ENCODE assay signal across 17 cellular contexts in the genomic region with DNA sequence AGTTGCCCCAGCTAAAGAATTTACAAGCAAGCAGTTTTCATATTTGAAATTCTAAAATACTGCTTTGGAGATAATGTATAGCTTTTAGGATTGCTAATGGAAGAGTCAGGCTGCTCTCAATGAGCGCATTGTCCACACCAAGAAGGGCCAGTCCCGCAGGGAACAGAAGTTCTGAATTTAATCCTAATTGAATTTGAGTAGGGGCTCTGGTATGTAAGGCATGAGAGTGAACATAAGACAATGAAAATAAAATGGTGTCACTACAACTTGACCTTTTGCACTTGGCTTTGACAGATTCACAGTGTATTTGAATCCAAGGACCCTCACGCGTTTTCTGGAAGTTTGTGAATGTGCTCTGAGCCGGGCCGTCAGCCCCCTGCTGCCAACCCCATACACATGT. TPM values are rescaled to one million over a fixed set of nuclear protein-coding genes. Genes with fewer than 3 reads are reported as not detected.
DNase-seq lines count a peak whose midpoint lies in the region; ATAC-seq and TF ChIP-seq lines count a peak whose summit lies in the region.
"Had no signal": no experiment of that assay in that cellular context is flagged by ENCODE, and none has a peak within 500 bp of the region (broad histone marks: within the 10 kb centered on the region; RNA-seq: fewer than 3 reads in every experiment).

No MANE protein-coding gene starts in this region.

- no peak for DNase-seq in left ventricle myocardium inferior
- DNase-seq in Right ventricle myocardium superior, result no peak
- no peak for DNase-seq in esophagus muscularis mucosa (ENCODE audit: extremely low spot score)
- no peak for DNase-seq in osteocyte (ENCODE audit: extremely low spot score, unreplicated experiment)
- DNase-seq in aorta, result peak in 1 of 2 donors; percentile 12
- DNase-seq in T-helper 2 cell, result no peak
- no peak for DNase-seq in stimulated activated CD4-positive, alpha-beta T cell treated with anti-CD3 and anti-CD28 coated beads, Interleukin-4, amount 100 ng/mL, for 4 hours
- DNase-seq in HK-2 (ENCODE audit: unreplicated experiment), result no peak
- DNase-seq: activated CD4-positive, alpha-beta memory T cell treated with anti-CD3 and anti-CD28 coated beads for 36 hours; activated T-cell treated with anti-CD3 and anti-CD28 coated beads, Interleukin-2, amount 50 U/mL, for 4 hours; CD8-positive, alpha-beta memory T cell; central memory CD4-positive, alpha-beta T cell; NCI-H2029; NCI-H510A had no signal

- no peaks in the 10 kb centered on the region for H3K36me3 ChIP-seq in left ventricle myocardium inferior
- no peaks in the 10 kb centered on the region for H3K36me3 ChIP-seq in esophagus muscularis mucosa
- no peaks in the 10 kb centered on the region for H3K36me3 ChIP-seq in aorta (ENCODE audit: control insufficient read depth in 1 of 2, insufficient read depth in 2 of 2, low read length in 1 of 2)
- H3K36me3 ChIP-seq: prostate gland had no signal

- H3K27me3 Mint-ChIP-seq in osteocyte (ENCODE audit: unreplicated experiment), result no peaks in the 10 kb centered on the region
- H3K27me3 Mint-ChIP-seq: activated CD4-positive, alpha-beta memory T cell treated with anti-CD3 and anti-CD28 coated beads for 36 hours; activated naive CD8-positive, alpha-beta T cell had no signal

- peak overlapping the region; percentile 5 for H3K4me3 Mint-ChIP-seq in osteocyte (ENCODE audit: unreplicated experiment)
- H3K4me3 Mint-ChIP-seq: activated CD4-positive, alpha-beta memory T cell treated with anti-CD3 and anti-CD28 coated beads for 36 hours; activated naive CD8-positive, alpha-beta T cell; activated T-cell treated with anti-CD3 and anti-CD28 coated beads, Interleukin-2, amount 50 U/mL, for 4 hours; CD8-positive, alpha-beta memory T cell had no signal

- TF ChIP-seq CTCF in left ventricle myocardium inferior (IDR thresholded peaks at IDR 0.05; ENCODE audit: borderline replicate concordance) (no peak), esophagus muscularis mucosa (IDR thresholded peaks at IDR 0.05) (no peak), osteocyte (IDR thresholded peaks at IDR 0.05) (no peak)

- no peak for TF ChIP-seq POLR2A in esophagus muscularis mucosa (IDR thresholded peaks at IDR 0.05; ENCODE audit: low read depth)

- peaks cover 58% of the 10 kb centered on the region for H3K4me1 Mint-ChIP-seq in osteocyte (ENCODE audit: unreplicated experiment)

- intact Hi-C loops in left ventricle myocardium inferior (cut with micrococcal nuclease), result no loop called here
- intact Hi-C loops in Right ventricle myocardium superior (cut with DNase I), result no loop called here
- intact Hi-C loops in esophagus muscularis mucosa (cut with DNase I), result no loop called here
- intact Hi-C loops in aorta (cut with DNase I), result no loop called here

- 83% methylated on average over 4 of the region's 6 CpGs for WGBS in esophagus muscularis mucosa
- WGBS in aorta, 2 donors, result 90 to 92% methylated on average over 6 of the region's 6 CpGs

- H3K36me3 Mint-ChIP-seq in osteocyte (ENCODE audit: unreplicated experiment), result no peaks in the 10 kb centered on the region
- H3K36me3 Mint-ChIP-seq: activated CD4-positive, alpha-beta memory T cell treated with anti-CD3 and anti-CD28 coated beads for 36 hours; activated naive CD8-positive, alpha-beta T cell; CD8-positive, alpha-beta memory T cell had no signal

- H3K27me3 ChIP-seq in left ventricle myocardium inferior (ENCODE audit: low read depth) (no peaks in the 10 kb centered on the region), esophagus muscularis mucosa (no peaks in the 10 kb centered on the region), aorta (ENCODE audit: control insufficient read depth in 1 of 2, insufficient read depth in 2 of 2, low read length in 1 of 2) (no peaks in the 10 kb centered on the region)

- H3K27ac Mint-ChIP-seq in osteocyte (ENCODE audit: unreplicated experiment), result peak overlapping the region; percentile 79
- H3K27ac Mint-ChIP-seq: activated CD4-positive, alpha-beta memory T cell treated with anti-CD3 and anti-CD28 coated beads for 36 hours; activated naive CD8-positive, alpha-beta T cell; CD8-positive, alpha-beta memory T cell had no signal

- peak overlapping the region; percentile 93 for H3K27ac ChIP-seq in left ventricle myocardium inferior (replicated peaks)
- H3K27ac ChIP-seq in esophagus muscularis mucosa (replicated peaks in 1 of 4), result peak overlapping the region in 3 of 4 donors; percentile 50 to 67 (median 65)
- H3K27ac ChIP-seq in aorta (ENCODE audit: low read depth in 1 of 2, low read length in 2 of 2), result peak overlapping the region; percentile 30 to 47
- H3K27ac ChIP-seq: prostate gland had no signal

- no peak for TF ChIP-seq EP300 in esophagus muscularis mucosa (IDR thresholded peaks at IDR 0.05)

- ATAC-seq in Right ventricle myocardium superior (ENCODE audit: poor library complexity) (no peak), aorta (ENCODE audit: low FRiP score) (no peak)
- ATAC-seq: activated T-cell treated with anti-CD3 and anti-CD28 coated beads, Interleukin-2, amount 50 U/mL, for 4 hours had no signal

- H3K9me3 Mint-ChIP-seq in osteocyte (ENCODE audit: unreplicated experiment), result no peaks in the 10 kb centered on the region
- H3K9me3 Mint-ChIP-seq: activated CD4-positive, alpha-beta memory T cell treated with anti-CD3 and anti-CD28 coated beads for 36 hours; activated T-cell treated with anti-CD3 and anti-CD28 coated beads, Interleukin-2, amount 50 U/mL, for 4 hours; CD8-positive, alpha-beta memory T cell had no signal

- H3K4me3 ChIP-seq in left ventricle myocardium inferior (no peak overlapping the region), esophagus muscularis mucosa (no peak overlapping the region), aorta (ENCODE audit: low read length in 2 of 2) (no peak overlapping the region)
- H3K4me3 ChIP-seq: prostate gland had no signal

- H3K9me3 ChIP-seq in left ventricle myocardium inferior (replicated peaks) (no peaks in the 10 kb centered on the region), esophagus muscularis mucosa (no peaks in the 10 kb centered on the region), aorta (ENCODE audit: control insufficient read depth, low read length) (no peaks in the 10 kb centered on the region)
- H3K9me3 ChIP-seq: prostate gland had no signal

- H3K4me1 ChIP-seq in left ventricle myocardium inferior (peaks cover 53% of the 10 kb centered on the region), esophagus muscularis mucosa (peaks cover 41 to 48% (median 44%) of the 10 kb centered on the region in 4 donors), aorta (ENCODE audit: control insufficient read depth in 1 of 2, insufficient read depth in 2 of 2, low read length in 2 of 2) (peaks cover 0 to 2% of the 10 kb centered on the region in 2 donors)
- H3K4me1 ChIP-seq: prostate gland had no signal

RNA-seq across cellular contexts. Expression of a gene that starts 32.6 kb away (rescaled TPM):
- total RNA-seq in left ventricle myocardium inferior, result 13.8 TPM
- total RNA-seq in Right ventricle myocardium superior, result 10.0 TPM
- total RNA-seq in esophagus muscularis mucosa, result 10 to 100 TPM; 10.9 to 40.6 (median 15.4) TPM
- 10.0 and 11.7 TPM in 2 replicates for total RNA-seq in osteocyte
- total RNA-seq in aorta, result 10 to 100 TPM; 18.8 to 22.4 TPM
- 10 to 100 TPM; 12.9 to 16.2 TPM for polyA plus RNA-seq in aorta
- total RNA-seq: OCI-LY7 had no signal

Comparison
In these comparisons a context has a peak if more than half of its experiments do, and no peak if none do; other contexts are left out.
1. H3K27ac ChIP-seq: peak in every context shown above with its lines; median percentile 93 in left ventricle myocardium inferior; 65 in esophagus muscularis mucosa; 38 in aorta.